8 cellular contexts compared by ENCODE assay signal in the genomic region with DNA sequence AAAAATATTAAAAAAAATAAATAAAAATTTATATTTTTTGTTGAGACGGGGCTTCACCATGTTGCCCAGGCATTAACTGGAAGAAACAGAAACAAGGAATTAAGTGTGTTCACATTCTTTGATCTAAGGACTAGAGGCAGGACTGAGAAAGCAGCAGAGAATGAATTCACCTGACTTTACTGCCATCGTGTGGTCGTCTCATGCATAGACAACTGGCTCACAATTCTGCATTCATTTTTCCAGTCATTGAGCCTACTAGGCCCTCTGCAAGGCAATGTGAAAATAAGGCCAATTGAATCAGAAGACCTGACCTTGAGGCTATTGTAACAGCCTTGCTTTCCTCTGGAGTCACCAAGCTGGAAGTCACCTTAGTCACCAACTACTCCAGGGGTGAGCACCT. TPM values are rescaled to one million over a fixed set of nuclear protein-coding genes. Genes with fewer than 3 reads are reported as not detected.
DNase-seq lines count a peak whose midpoint lies in the region; ATAC-seq and TF ChIP-seq lines count a peak whose summit lies in the region.

No MANE protein-coding gene starts in this region.

- no peak overlapping the region for H3K4me3 ChIP-seq in cardiac fibroblast (replicated peaks in 1 of 2; ENCODE audit: low read depth in 2 of 2, low read length in 2 of 2)

- ATAC-seq in GM18517 (IDR thresholded peaks at IDR 0.05; ENCODE audit: unreplicated experiment), result peak; percentile 64
- no peak for ATAC-seq in GM19467 (IDR thresholded peaks at IDR 0.05; ENCODE audit: unreplicated experiment)

- DNase-seq in LHCN-M2 (ENCODE audit: low read depth) (peak; percentile 14), RPMI7951 (ENCODE audit: low read depth) (peak; percentile 24), cardiac fibroblast (ENCODE audit: low read depth in 2 of 2) (peak; percentile 54 to 62), iris pigment epithelial cell (ENCODE audit: low read depth) (peak; percentile 60)
- peak; percentile 1 to 11 for DNase-seq in stimulated activated CD4-positive, alpha-beta T cell treated with anti-CD3 and anti-CD28 coated beads, Interleukin-2, amount 100 ng/mL, for 48 hours

- TF ChIP-seq CTCF in C4-2B (conservative IDR thresholded peaks at IDR 0.05) (peak; percentile 65), cardiac fibroblast (IDR thresholded peaks at IDR 0.05; ENCODE audit: low read depth, low read length) (peak; percentile 55)

- H3K27ac ChIP-seq in C4-2B, result no peak overlapping the region

RNA-seq across cellular contexts. Expression of gene LHFPL1, which starts 37.4 kb away (rescaled TPM):
- total RNA-seq in LHCN-M2 (2014; rRNA removed), result not detected in 2 replicates
- polyA plus RNA-seq in LHCN-M2 (2012), result not detected
- total RNA-seq in RPMI7951 (2014; rRNA removed; shearing (Covaris generic)), result not detected in 2 replicates

Comparison
In these comparisons a context has a peak if more than half of its experiments do, and no peak if none do; other contexts are left out.
1. DNase-seq: peak in every context shown above with its lines; median percentile 60 in iris pigment epithelial cell; 58 in cardiac fibroblast; 24 in RPMI7951; 14 in LHCN-M2; 6 in stimulated activated CD4-positive, alpha-beta T cell treated with anti-CD3 and anti-CD28 coated beads, Interleukin-2, amount 100 ng/mL, for 48 hours.